ENCODE assay signal across 9 cellular contexts in the genomic region with DNA sequence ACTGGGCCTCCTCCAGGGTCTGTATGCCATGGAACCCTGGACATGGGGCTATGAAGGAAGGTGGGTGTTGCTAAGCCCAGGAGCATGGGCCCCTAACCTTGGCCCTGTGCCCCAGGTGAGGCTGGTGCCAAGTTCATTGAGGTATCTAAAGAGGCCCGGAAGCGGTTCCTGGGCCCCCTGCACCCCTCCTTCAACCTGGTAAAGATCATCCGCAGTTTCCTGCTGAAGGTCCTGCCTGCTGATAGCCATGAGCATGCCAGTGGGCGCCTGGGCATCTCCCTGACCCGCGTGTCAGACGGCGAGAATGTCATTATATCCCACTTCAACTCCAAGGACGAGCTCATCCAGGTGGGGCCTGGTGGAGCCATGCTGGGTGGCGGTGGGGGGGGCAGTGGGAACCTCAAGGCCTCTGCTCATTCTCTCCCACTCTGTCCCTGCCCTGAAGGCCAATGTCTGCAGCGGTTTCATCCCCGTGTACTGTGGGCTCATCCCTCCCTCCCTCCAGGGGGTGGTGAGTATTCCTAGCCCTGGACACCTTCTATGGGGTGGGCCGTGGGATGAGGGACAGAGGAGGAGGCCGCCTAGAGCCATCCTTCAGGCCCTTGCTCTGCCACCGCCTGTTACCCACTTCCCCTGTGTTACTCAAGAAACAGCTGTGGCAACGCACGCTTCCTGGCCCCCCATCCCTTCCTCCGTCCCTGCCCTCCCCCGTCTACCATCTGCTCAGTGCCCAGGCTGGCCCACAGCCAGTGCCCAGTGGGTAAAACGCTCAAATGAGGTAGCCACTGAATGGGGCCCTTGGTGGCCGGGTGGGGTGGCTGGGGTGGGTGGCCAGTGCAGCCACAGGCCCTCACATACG. TPM values are rescaled to one million over a fixed set of nuclear protein-coding genes. Genes with fewer than 3 reads are reported as not detected.
A peak's percentile ranks its signal among the peaks of the same experiment; 100 is the strongest.
DNase-seq lines count a peak whose midpoint lies in the region; ATAC-seq and TF ChIP-seq lines count a peak whose summit lies in the region.
"Had no signal": no experiment of that assay in that cellular context is flagged by ENCODE, and none has a peak within 500 bp of the region (broad histone marks: within the 10 kb centered on the region; RNA-seq: fewer than 3 reads in every experiment).

No MANE protein-coding gene starts in this region.

- H3K9me3 Mint-ChIP-seq in naive thymus-derived CD4-positive, alpha-beta T cell: peaks cover 0 to 2% (median 0%) of the 10 kb centered on the region in 11 donors

- no peaks in the 10 kb centered on the region for H3K9me3 ChIP-seq in naive thymus-derived CD4-positive, alpha-beta T cell (ENCODE audit: control insufficient read depth in 2 of 3, low read length in 3 of 3)
- no peaks in the 10 kb centered on the region for H3K9me3 ChIP-seq in SJCRH30 (replicated peaks)
- no peaks in the 10 kb centered on the region for H3K9me3 ChIP-seq in WERI-Rb-1 (ENCODE audit: severe bottlenecking)

- no peak for DNase-seq in AG04449 (ENCODE audit: low read depth, low spot score)
- peak; percentile 35 to 38 for DNase-seq in Kasumi-1 (lab: John Stamatoyannopoulos, UW)
- DNase-seq in naive thymus-derived CD4-positive, alpha-beta T cell: no peak
- DNase-seq in SJCRH30: no peak
- DNase-seq in WERI-Rb-1: no peak
- DNase-seq in stimulated activated CD4-positive, alpha-beta T cell treated with anti-CD3 and anti-CD28 coated beads, Interleukin-2, amount 100 ng/mL, for 48 hours: no peak
- DNase-seq: stimulated activated CD4-positive, alpha-beta T cell treated with anti-CD3 and anti-CD28 coated beads, Interleukin-1b, Interleukin-23, amount 100 ng/mL, for 48 hours had no signal

- H3K4me1 Mint-ChIP-seq in naive thymus-derived CD4-positive, alpha-beta T cell: peaks cover 0 to 28% (median 17%) of the 10 kb centered on the region in 7 donors

- peaks cover 0 to 3% (median 0%) of the 10 kb centered on the region in 5 donors for H3K27me3 Mint-ChIP-seq in naive thymus-derived CD4-positive, alpha-beta T cell

- no peaks in the 10 kb centered on the region for H3K27me3 ChIP-seq in naive thymus-derived CD4-positive, alpha-beta T cell (ENCODE audit: control insufficient read depth in 2 of 2, insufficient read depth in 2 of 2, low read length in 2 of 2)
- no peaks in the 10 kb centered on the region for H3K27me3 ChIP-seq in SJCRH30
- H3K27me3 ChIP-seq in WERI-Rb-1 (ENCODE audit: insufficient read depth, low read depth, severe bottlenecking): no peaks in the 10 kb centered on the region

- H3K27ac ChIP-seq in cingulate gyrus (ENCODE audit: low read depth, low read length): peak overlapping the region; percentile 32
- H3K27ac ChIP-seq in naive thymus-derived CD4-positive, alpha-beta T cell (ENCODE audit: low read depth, low read length): no peak overlapping the region
- H3K27ac ChIP-seq in SJCRH30: no peak overlapping the region
- no peak overlapping the region for H3K27ac ChIP-seq in WERI-Rb-1

- H3K4me3 Mint-ChIP-seq in naive thymus-derived CD4-positive, alpha-beta T cell: peak overlapping the region in 8 of 10 donors; percentile 28 to 92 (median 44)

- H3K27ac Mint-ChIP-seq in naive thymus-derived CD4-positive, alpha-beta T cell: peak overlapping the region in 4 of 9 donors; percentile 8 to 91 (median 50)

- H3K4me3 ChIP-seq in AG04449 (ENCODE audit: low read depth, low read length) (peak overlapping the region; percentile 72), SJCRH30 (no peak overlapping the region), WERI-Rb-1 (ENCODE audit: low read depth, low read length) (no peak overlapping the region)
- no peak overlapping the region for H3K4me3 ChIP-seq in naive thymus-derived CD4-positive, alpha-beta T cell (ENCODE audit: low read length)

- ATAC-seq in naive thymus-derived CD4-positive, alpha-beta T cell: no peak
- ATAC-seq in GM19328 (IDR thresholded peaks at IDR 0.05; ENCODE audit: unreplicated experiment): no peak

- intact Hi-C loops in naive thymus-derived CD4-positive, alpha-beta T cell (cut with micrococcal nuclease): no loop called here

- H3K36me3 ChIP-seq in naive thymus-derived CD4-positive, alpha-beta T cell (ENCODE audit: control insufficient read depth in 2 of 3, insufficient read depth in 3 of 3, low read length in 3 of 3): peaks cover 0 to 51% (median 0%) of the 10 kb centered on the region in 3 experiments
- no peaks in the 10 kb centered on the region; the same call in 1 of the 2 replicates for H3K36me3 ChIP-seq in SJCRH30
- peaks cover 39% of the 10 kb centered on the region for H3K36me3 ChIP-seq in WERI-Rb-1

- peaks cover 0 to 9% (median 0%) of the 10 kb centered on the region in 5 donors for H3K36me3 Mint-ChIP-seq in naive thymus-derived CD4-positive, alpha-beta T cell

- CTCF ChIA-PET in AG04449 (lab: Yijun Ruan, JAX): interaction anchor here (0.9 to 1.7 kb wide), 2 partner anchors 10 to 23 kb away, joined by 3 to 6 read pairs; no protein-coding TSS in a partner anchor
- CTCF ChIA-PET in naive thymus-derived CD4-positive, alpha-beta T cell (lab: Charles Lee): no interaction called here

- H3K4me1 ChIP-seq in naive thymus-derived CD4-positive, alpha-beta T cell (ENCODE audit: control insufficient read depth in 2 of 2, insufficient read depth in 2 of 2, low read length in 2 of 2): peaks cover 19 to 21% of the 10 kb centered on the region in 2 donors
- H3K4me1 ChIP-seq in SJCRH30: peaks cover 25% of the 10 kb centered on the region

- TF ChIP-seq CTCF in AG04449 (IDR thresholded peaks at IDR 0.05; ENCODE audit: insufficient read depth, low read length, missing control alignments): no peak
- TF ChIP-seq CTCF in WERI-Rb-1 (IDR thresholded peaks at IDR 0.05; ENCODE audit: low read depth, low read length): no peak

- POLR2A ChIA-PET in AG04449 (lab: Yijun Ruan, JAX): interaction anchor here (0.6 to 4.6 kb wide), 3 partner anchors 10 to 46 kb away, joined by 3 to 96 read pairs (median 7); partner anchors contain the start of gene CD151
- POLR2A ChIA-PET in naive thymus-derived CD4-positive, alpha-beta T cell (lab: Charles Lee): interaction anchor here (0.8 to 5.1 kb wide), 7 partner anchors 8 to 1036 kb away, joined by 4 to 79 read pairs (median 28); partner anchors contain the start of genes CD151, CRACR2B, PIDD1 and POLR2L

RNA-seq across cellular contexts. Expression of gene PNPLA2, which starts 3.0 kb away (rescaled TPM):
- total RNA-seq in naive thymus-derived CD4-positive, alpha-beta T cell: 100 to 1,000 TPM in 4 of 5 experiments, 10 to 100 TPM in 1; 60.1 to 237 (median 205) TPM
- polyA plus RNA-seq in naive thymus-derived CD4-positive, alpha-beta T cell: 10 to 100 TPM; 26.0 to 40.4 TPM
- 16.5 and 19.6 TPM in 2 replicates for total RNA-seq in SJCRH30 (2014; rRNA removed; shearing (Covaris generic))

RNA-seq across cellular contexts. Expression of gene CRACR2B, which starts 6.0 kb away (rescaled TPM):
- total RNA-seq in naive thymus-derived CD4-positive, alpha-beta T cell: 1 to 10 TPM in 3 of 5 experiments, under 1 TPM in 1, not detected in 1; 0.62 to 3.9 (median 2.0) TPM
- polyA plus RNA-seq in naive thymus-derived CD4-positive, alpha-beta T cell: not detected
- total RNA-seq in SJCRH30 (2014; rRNA removed; shearing (Covaris generic)): 1.6 and 1.9 TPM in 2 replicates

RNA-seq across cellular contexts. Expression of gene CD151, which starts 11.0 kb away (rescaled TPM):
- total RNA-seq in naive thymus-derived CD4-positive, alpha-beta T cell: 10 to 100 TPM in 3 of 5 experiments, 1 to 10 TPM in 2; 6.6 to 62.9 (median 18.5) TPM
- 1 to 10 TPM; 4.0 to 7.2 TPM for polyA plus RNA-seq in naive thymus-derived CD4-positive, alpha-beta T cell
- total RNA-seq in SJCRH30 (2014; rRNA removed; shearing (Covaris generic)): 122 and 133 TPM in 2 replicates

RNA-seq across cellular contexts. Expression of gene RPLP2, which starts 12.0 kb away (rescaled TPM):
- 1,000 to 10,000 TPM; 2,266 to 5,944 (median 5,497) TPM for total RNA-seq in naive thymus-derived CD4-positive, alpha-beta T cell
- polyA plus RNA-seq in naive thymus-derived CD4-positive, alpha-beta T cell: 1,000 to 10,000 TPM; 3,734 to 4,844 TPM
- 1,150 and 1,247 TPM in 2 replicates for total RNA-seq in SJCRH30 (2014; rRNA removed; shearing (Covaris generic))

RNA-seq across cellular contexts. Expression of gene PIDD1, which starts 16.7 kb away (rescaled TPM):
- 10 to 100 TPM; 30.0 to 38.7 (median 34.1) TPM for total RNA-seq in naive thymus-derived CD4-positive, alpha-beta T cell
- polyA plus RNA-seq in naive thymus-derived CD4-positive, alpha-beta T cell: 1 to 10 TPM; 4.7 to 8.3 TPM
- 18.3 and 21.2 TPM in 2 replicates for total RNA-seq in SJCRH30 (2014; rRNA removed; shearing (Covaris generic))

Comparison
In these comparisons a context has a peak if more than half of its experiments do, and no peak if none do; other contexts are left out.
1. DNase-seq: peak in Kasumi-1 (2 of 2); none in AG04449 (single experiment), naive thymus-derived CD4-positive, alpha-beta T cell (0 of 9), SJCRH30 (0 of 2), WERI-Rb-1 (single experiment) and stimulated activated CD4-positive, alpha-beta T cell treated with anti-CD3 and anti-CD28 coated beads, Interleukin-2, amount 100 ng/mL, for 48 hours (0 of 2).